8 cellular contexts compared by ENCODE assay signal in the genomic region with DNA sequence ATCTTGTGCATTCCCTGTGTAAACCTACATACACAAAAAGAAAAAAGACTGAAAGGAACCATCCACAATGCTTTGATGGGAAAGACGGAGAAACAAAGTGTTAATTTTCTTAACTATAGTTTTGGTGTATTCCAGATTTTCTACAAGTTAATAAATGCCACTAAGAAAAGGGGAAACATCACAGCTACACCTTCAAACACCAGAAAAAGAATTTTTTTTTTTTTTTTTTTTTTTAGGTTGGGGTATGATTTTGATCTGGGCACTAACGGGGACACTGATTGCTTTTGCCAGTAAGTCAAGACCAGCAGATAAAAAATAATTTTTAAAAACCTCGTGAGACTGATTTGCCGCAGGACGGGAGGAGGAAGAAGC. TPM values are rescaled to one million over a fixed set of nuclear protein-coding genes. Genes with fewer than 3 reads are reported as not detected.
A peak's percentile ranks its signal among the peaks of the same experiment; 100 is the strongest.
DNase-seq lines count a peak whose midpoint lies in the region; ATAC-seq and TF ChIP-seq lines count a peak whose summit lies in the region.

No MANE protein-coding gene starts in this region.

- no peaks in the 10 kb centered on the region for H3K9me3 ChIP-seq in thoracic aorta

- in situ Hi-C loops in KBM-7 (cut with MboI; ENCODE audit: low pct_unique_long_range_greater_than_20kb, low sequenced_read_pairs), result no loop called here

- DNase-seq in activated CD4-positive, alpha-beta T cell treated with anti-CD3 and anti-CD28 coated beads, Interleukin-2, amount 10 ng/mL, durations not matched to agents 24 days and 14 days, result no peak
- no peak for DNase-seq in activated CD4-positive, alpha-beta T cell treated with anti-CD3 and anti-CD28 coated beads for 4 hours
- no peak for DNase-seq in activated naive CD8-positive, alpha-beta T cell treated with anti-CD3 and anti-CD28 coated beads, Interleukin-2, amount 10 ng/mL, durations not matched to agents 7 days and 5 days
- DNase-seq in kidney epithelial cell (ENCODE audit: low read depth), result no peak
- no peak for DNase-seq in thoracic aorta (ENCODE audit: low spot score)
- no peak for DNase-seq in KBM-7
- DNase-seq in NCI-H524 treated with DMSO at 0.1 percent for 48 hours (lab: John Stamatoyannopoulos, UW), result no peak
- DNase-seq in stimulated activated naive CD4-positive, alpha-beta T cell (lab: John Stamatoyannopoulos, UW), result no peak

- POLR2A ChIA-PET in activated naive CD8-positive, alpha-beta T cell treated with anti-CD3 and anti-CD28 coated beads, Interleukin-2, amount 10 ng/mL, durations not matched to agents 7 days and 5 days (lab: Charles Lee), result interaction anchor here (0.6 to 1.3 kb wide), 3 partner anchors 13 to 275 kb away, joined by 3 to 7 read pairs (median 4); a partner anchor contains a TSS

- peaks cover 17% of the 10 kb centered on the region for H3K36me3 Mint-ChIP-seq in activated CD4-positive, alpha-beta T cell treated with anti-CD3 and anti-CD28 coated beads, Interleukin-2, amount 10 ng/mL, durations not matched to agents 24 days and 14 days (ENCODE audit: low read depth)
- H3K36me3 Mint-ChIP-seq in activated naive CD8-positive, alpha-beta T cell treated with anti-CD3 and anti-CD28 coated beads, Interleukin-2, amount 10 ng/mL, durations not matched to agents 7 days and 5 days, result peaks cover 10% of the 10 kb centered on the region

- peaks cover 8% of the 10 kb centered on the region for H3K9me3 Mint-ChIP-seq in activated CD4-positive, alpha-beta T cell treated with anti-CD3 and anti-CD28 coated beads, Interleukin-2, amount 10 ng/mL, durations not matched to agents 24 days and 14 days
- peaks cover 3% of the 10 kb centered on the region for H3K9me3 Mint-ChIP-seq in activated naive CD8-positive, alpha-beta T cell treated with anti-CD3 and anti-CD28 coated beads, Interleukin-2, amount 10 ng/mL, durations not matched to agents 7 days and 5 days

- H3K4me1 ChIP-seq in thoracic aorta (ENCODE audit: control insufficient read depth in 1 of 2, low read depth in 2 of 2), result peaks cover 4 to 6% of the 10 kb centered on the region in 2 donors

- no peak for TF ChIP-seq CTCF in kidney epithelial cell (IDR thresholded peaks at IDR 0.05; ENCODE audit: insufficient read depth, low read length, poor library complexity, severe bottlenecking)
- no peak for TF ChIP-seq CTCF in thoracic aorta (IDR thresholded peaks at IDR 0.05)

- peak overlapping the region; percentile 91 to 92 for H3K27ac ChIP-seq in thoracic aorta

- intact Hi-C loops in activated CD4-positive, alpha-beta T cell treated with anti-CD3 and anti-CD28 coated beads, Interleukin-2, amount 10 ng/mL, durations not matched to agents 24 days and 14 days (cut with micrococcal nuclease), result loop anchor here (1.0 to 5.0 kb wide), 8 partner anchors 12 to 1726 kb away; a partner anchor contains a TSS

- ATAC-seq in activated naive CD8-positive, alpha-beta T cell treated with anti-CD3 and anti-CD28 coated beads, Interleukin-2, amount 10 ng/mL, durations not matched to agents 7 days and 5 days (ENCODE audit: low read depth), result no peak
- no peak for ATAC-seq in thoracic aorta (ENCODE audit: insufficient number of reproducible peaks, low FRiP score, low read depth)

- H3K27ac Mint-ChIP-seq in activated CD4-positive, alpha-beta T cell treated with anti-CD3 and anti-CD28 coated beads, Interleukin-2, amount 10 ng/mL, durations not matched to agents 24 days and 14 days, result peak overlapping the region; percentile 98
- peak overlapping the region; percentile 91 for H3K27ac Mint-ChIP-seq in activated naive CD8-positive, alpha-beta T cell treated with anti-CD3 and anti-CD28 coated beads, Interleukin-2, amount 10 ng/mL, durations not matched to agents 7 days and 5 days

- peaks cover 30% of the 10 kb centered on the region for H3K4me1 Mint-ChIP-seq in activated CD4-positive, alpha-beta T cell treated with anti-CD3 and anti-CD28 coated beads, Interleukin-2, amount 10 ng/mL, durations not matched to agents 24 days and 14 days
- H3K4me1 Mint-ChIP-seq in activated naive CD8-positive, alpha-beta T cell treated with anti-CD3 and anti-CD28 coated beads, Interleukin-2, amount 10 ng/mL, durations not matched to agents 7 days and 5 days, result peaks cover 10% of the 10 kb centered on the region

- H3K4me3 Mint-ChIP-seq in activated CD4-positive, alpha-beta T cell treated with anti-CD3 and anti-CD28 coated beads, Interleukin-2, amount 10 ng/mL, durations not matched to agents 24 days and 14 days, result peak overlapping the region; percentile 97
- peak overlapping the region; percentile 90 for H3K4me3 Mint-ChIP-seq in activated naive CD8-positive, alpha-beta T cell treated with anti-CD3 and anti-CD28 coated beads, Interleukin-2, amount 10 ng/mL, durations not matched to agents 7 days and 5 days

- H3K36me3 ChIP-seq in kidney epithelial cell (ENCODE audit: control insufficient read depth, insufficient read depth, low read length), result no peaks in the 10 kb centered on the region
- no peaks in the 10 kb centered on the region for H3K36me3 ChIP-seq in thoracic aorta

- H3K27me3 ChIP-seq in kidney epithelial cell (ENCODE audit: control insufficient read depth, insufficient read depth, low read length) (no peaks in the 10 kb centered on the region), thoracic aorta (replicated peaks; ENCODE audit: insufficient read depth) (no peaks in the 10 kb centered on the region)

- H3K4me3 ChIP-seq in kidney epithelial cell (ENCODE audit: low read depth, low read length) (peak overlapping the region; percentile 86), thoracic aorta (peak overlapping the region; percentile 94)

- H3K27me3 Mint-ChIP-seq in activated CD4-positive, alpha-beta T cell treated with anti-CD3 and anti-CD28 coated beads, Interleukin-2, amount 10 ng/mL, durations not matched to agents 24 days and 14 days, result no peaks in the 10 kb centered on the region
- no peaks in the 10 kb centered on the region for H3K27me3 Mint-ChIP-seq in activated naive CD8-positive, alpha-beta T cell treated with anti-CD3 and anti-CD28 coated beads, Interleukin-2, amount 10 ng/mL, durations not matched to agents 7 days and 5 days

RNA-seq across cellular contexts. Expression of a gene that starts 0.3 kb away (rescaled TPM):
- 25.0 and 26.7 TPM in 2 replicates for total RNA-seq in activated CD4-positive, alpha-beta T cell treated with anti-CD3 and anti-CD28 coated beads, Interleukin-2, amount 10 ng/mL, durations not matched to agents 24 days and 14 days
- total RNA-seq in activated naive CD8-positive, alpha-beta T cell treated with anti-CD3 and anti-CD28 coated beads, Interleukin-2, amount 10 ng/mL, durations not matched to agents 7 days and 5 days, result 10 to 100 TPM; 10.9 to 13.3 TPM
- total RNA-seq in kidney epithelial cell, result 17.9 and 18.6 TPM in 2 replicates
- 1 to 10 TPM; 7.5 to 9.5 TPM for total RNA-seq in thoracic aorta

RNA-seq across cellular contexts. Expression of a gene that starts 12.6 kb away (rescaled TPM):
- 8.6 and 9.2 TPM in 2 replicates for total RNA-seq in activated CD4-positive, alpha-beta T cell treated with anti-CD3 and anti-CD28 coated beads, Interleukin-2, amount 10 ng/mL, durations not matched to agents 24 days and 14 days
- 1 to 10 TPM; 5.8 to 6.1 TPM for total RNA-seq in activated naive CD8-positive, alpha-beta T cell treated with anti-CD3 and anti-CD28 coated beads, Interleukin-2, amount 10 ng/mL, durations not matched to agents 7 days and 5 days
- total RNA-seq in kidney epithelial cell (3.1 and 3.9 TPM in 2 replicates), thoracic aorta (1 to 10 TPM; 5.3 to 6.8 TPM)

RNA-seq across cellular contexts. Expression of a gene that starts 59.6 kb away (rescaled TPM):
- 0.42 TPM in 1 of 2 replicates, not detected in the other for total RNA-seq in activated CD4-positive, alpha-beta T cell treated with anti-CD3 and anti-CD28 coated beads, Interleukin-2, amount 10 ng/mL, durations not matched to agents 24 days and 14 days
- total RNA-seq in activated naive CD8-positive, alpha-beta T cell treated with anti-CD3 and anti-CD28 coated beads, Interleukin-2, amount 10 ng/mL, durations not matched to agents 7 days and 5 days, result not detected
- total RNA-seq in kidney epithelial cell (not detected in 2 replicates), thoracic aorta (not detected)
